Comparison of ENCODE assay signal across 1 cellular context in the genomic region with DNA sequence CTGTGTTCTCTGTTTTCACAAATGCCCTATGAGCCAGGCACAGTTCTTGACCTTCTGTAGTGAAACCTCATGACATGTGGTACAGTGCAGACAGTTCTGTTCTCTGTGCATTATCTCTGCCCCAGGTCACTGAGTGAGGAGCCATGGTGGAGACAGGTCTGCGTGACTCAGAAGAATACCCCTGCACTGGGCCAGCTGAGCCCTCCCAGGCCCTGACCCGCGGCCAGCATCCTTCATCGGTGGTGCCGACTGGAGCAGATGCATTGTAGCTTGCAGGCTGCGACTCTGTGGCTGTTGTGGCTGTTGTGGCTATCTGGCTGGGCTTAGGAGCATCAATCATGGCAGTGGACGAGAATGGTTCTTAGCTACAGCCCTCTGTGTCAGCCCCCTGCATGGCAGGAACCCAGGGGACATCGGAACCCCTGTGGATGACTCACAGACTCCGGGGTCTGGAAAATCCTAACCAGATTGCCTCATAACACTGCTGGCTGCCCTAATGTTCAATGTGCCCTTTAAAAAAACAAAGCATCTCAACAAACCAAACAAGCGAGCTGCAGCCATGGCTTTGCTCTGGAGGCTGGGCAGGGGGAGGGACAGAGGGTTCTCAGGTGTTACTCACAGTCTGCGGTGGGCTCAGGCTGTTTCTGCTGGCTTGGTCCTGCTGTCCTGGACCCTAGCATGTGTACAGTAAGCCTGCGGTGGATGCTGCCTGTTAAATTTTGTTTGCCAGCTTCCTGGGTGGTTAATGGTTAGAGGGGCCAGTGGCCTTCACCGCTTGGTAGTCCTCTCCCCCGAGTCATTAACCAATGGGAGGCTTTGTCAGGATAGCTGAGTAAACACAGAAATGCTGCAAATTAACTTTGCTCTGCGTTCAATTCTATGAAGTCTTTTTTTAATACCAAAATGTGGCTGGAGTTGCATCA.
TF ChIP-seq lines count a peak whose summit lies in the region.

Gene SERPINA6 (minus strand): TSS at position 689 of the 923 bp plus-strand sequence. CDS start 8,688 bp downstream, outside the sequence.

TF ChIP-seq in HepG2, 621 proteins besides CTCF, POLR2A, EP300 and RAD21 (continued from another document and continues in another):
- TF ChIP-seq, protein P1, sequence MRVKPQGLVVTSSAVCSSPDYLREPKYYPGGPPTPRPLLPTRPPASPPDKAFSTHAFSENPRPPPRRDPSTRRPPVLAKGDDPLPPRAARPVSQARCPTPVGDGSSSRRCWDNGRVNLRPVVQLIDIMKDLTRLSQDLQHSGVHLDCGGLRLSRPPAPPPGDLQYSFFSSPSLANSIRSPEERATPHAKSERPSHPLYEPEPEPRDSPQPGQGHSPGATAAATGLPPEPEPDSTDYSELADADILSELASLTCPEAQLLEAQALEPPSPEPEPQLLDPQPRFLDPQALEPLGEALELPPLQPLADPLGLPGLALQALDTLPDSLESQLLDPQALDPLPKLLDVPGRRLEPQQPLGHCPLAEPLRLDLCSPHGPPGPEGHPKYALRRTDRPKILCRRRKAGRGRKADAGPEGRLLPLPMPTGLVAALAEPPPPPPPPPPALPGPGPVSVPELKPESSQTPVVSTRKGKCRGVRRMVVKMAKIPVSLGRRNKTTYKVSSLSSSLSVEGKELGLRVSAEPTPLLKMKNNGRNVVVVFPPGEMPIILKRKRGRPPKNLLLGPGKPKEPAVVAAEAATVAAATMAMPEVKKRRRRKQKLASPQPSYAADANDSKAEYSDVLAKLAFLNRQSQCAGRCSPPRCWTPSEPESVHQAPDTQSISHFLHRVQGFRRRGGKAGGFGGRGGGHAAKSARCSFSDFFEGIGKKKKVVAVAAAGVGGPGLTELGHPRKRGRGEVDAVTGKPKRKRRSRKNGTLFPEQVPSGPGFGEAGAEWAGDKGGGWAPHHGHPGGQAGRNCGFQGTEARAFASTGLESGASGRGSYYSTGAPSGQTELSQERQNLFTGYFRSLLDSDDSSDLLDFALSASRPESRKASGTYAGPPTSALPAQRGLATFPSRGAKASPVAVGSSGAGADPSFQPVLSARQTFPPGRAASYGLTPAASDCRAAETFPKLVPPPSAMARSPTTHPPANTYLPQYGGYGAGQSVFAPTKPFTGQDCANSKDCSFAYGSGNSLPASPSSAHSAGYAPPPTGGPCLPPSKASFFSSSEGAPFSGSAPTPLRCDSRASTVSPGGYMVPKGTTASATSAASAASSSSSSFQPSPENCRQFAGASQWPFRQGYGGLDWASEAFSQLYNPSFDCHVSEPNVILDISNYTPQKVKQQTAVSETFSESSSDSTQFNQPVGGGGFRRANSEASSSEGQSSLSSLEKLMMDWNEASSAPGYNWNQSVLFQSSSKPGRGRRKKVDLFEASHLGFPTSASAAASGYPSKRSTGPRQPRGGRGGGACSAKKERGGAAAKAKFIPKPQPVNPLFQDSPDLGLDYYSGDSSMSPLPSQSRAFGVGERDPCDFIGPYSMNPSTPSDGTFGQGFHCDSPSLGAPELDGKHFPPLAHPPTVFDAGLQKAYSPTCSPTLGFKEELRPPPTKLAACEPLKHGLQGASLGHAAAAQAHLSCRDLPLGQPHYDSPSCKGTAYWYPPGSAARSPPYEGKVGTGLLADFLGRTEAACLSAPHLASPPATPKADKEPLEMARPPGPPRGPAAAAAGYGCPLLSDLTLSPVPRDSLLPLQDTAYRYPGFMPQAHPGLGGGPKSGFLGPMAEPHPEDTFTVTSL (CRISPR knock-in tag; IDR thresholded peaks at IDR 0.05; ENCODE audit: borderline replicate concordance): no peak
- TF ChIP-seq ZC3H4 (CRISPR knock-in tag; IDR thresholded peaks at IDR 0.05; ENCODE audit: borderline replicate concordance): no peak
- TF ChIP-seq, protein P2, sequence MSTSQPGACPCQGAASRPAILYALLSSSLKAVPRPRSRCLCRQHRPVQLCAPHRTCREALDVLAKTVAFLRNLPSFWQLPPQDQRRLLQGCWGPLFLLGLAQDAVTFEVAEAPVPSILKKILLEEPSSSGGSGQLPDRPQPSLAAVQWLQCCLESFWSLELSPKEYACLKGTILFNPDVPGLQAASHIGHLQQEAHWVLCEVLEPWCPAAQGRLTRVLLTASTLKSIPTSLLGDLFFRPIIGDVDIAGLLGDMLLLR (CRISPR knock-in tag; IDR thresholded peaks at IDR 0.05): no peak; the same call in 1 of the 2 replicates
- TF ChIP-seq, protein P3, sequence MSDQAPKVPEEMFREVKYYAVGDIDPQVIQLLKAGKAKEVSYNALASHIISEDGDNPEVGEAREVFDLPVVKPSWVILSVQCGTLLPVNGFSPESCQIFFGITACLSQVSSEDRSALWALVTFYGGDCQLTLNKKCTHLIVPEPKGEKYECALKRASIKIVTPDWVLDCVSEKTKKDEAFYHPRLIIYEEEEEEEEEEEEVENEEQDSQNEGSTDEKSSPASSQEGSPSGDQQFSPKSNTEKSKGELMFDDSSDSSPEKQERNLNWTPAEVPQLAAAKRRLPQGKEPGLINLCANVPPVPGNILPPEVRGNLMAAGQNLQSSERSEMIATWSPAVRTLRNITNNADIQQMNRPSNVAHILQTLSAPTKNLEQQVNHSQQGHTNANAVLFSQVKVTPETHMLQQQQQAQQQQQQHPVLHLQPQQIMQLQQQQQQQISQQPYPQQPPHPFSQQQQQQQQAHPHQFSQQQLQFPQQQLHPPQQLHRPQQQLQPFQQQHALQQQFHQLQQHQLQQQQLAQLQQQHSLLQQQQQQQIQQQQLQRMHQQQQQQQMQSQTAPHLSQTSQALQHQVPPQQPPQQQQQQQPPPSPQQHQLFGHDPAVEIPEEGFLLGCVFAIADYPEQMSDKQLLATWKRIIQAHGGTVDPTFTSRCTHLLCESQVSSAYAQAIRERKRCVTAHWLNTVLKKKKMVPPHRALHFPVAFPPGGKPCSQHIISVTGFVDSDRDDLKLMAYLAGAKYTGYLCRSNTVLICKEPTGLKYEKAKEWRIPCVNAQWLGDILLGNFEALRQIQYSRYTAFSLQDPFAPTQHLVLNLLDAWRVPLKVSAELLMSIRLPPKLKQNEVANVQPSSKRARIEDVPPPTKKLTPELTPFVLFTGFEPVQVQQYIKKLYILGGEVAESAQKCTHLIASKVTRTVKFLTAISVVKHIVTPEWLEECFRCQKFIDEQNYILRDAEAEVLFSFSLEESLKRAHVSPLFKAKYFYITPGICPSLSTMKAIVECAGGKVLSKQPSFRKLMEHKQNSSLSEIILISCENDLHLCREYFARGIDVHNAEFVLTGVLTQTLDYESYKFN (CRISPR knock-in tag; conservative IDR thresholded peaks at IDR 0.05): peak; percentile 79
- no peak for TF ChIP-seq ZNF615 (CRISPR knock-in tag; IDR thresholded peaks at IDR 0.05; ENCODE audit: borderline replicate concordance)
- TF ChIP-seq ZNF883 (CRISPR knock-in tag; IDR thresholded peaks at IDR 0.05; ENCODE audit: not compliant biosample characterization): no peak
- TF ChIP-seq ZNF282 (IDR thresholded peaks at IDR 0.05; ENCODE audit: partially characterized antibody): no peak
- TF ChIP-seq MAFF (IDR thresholded peaks at IDR 0.05; ENCODE audit: low read depth, low read length): no peak
- TF ChIP-seq ZNF24 (IDR thresholded peaks at IDR 0.05): no peak
- no peak for TF ChIP-seq ATF7 (IDR thresholded peaks at IDR 0.05)
- no peak for TF ChIP-seq ATF7 (CRISPR knock-in tag; IDR thresholded peaks at IDR 0.05)
- no peak for TF ChIP-seq NAIF1 (CRISPR knock-in tag; IDR thresholded peaks at IDR 0.05; ENCODE audit: borderline replicate concordance)
- no peak for TF ChIP-seq SRSF4 (IDR thresholded peaks at IDR 0.05; ENCODE audit: low read depth, low read length, poor library complexity, severe bottlenecking)
- TF ChIP-seq PPARG (CRISPR knock-in tag; conservative IDR thresholded peaks at IDR 0.05): peak; percentile 96
- peak; percentile 77; the same call in 1 of the 2 replicates for TF ChIP-seq TBX2 (CRISPR knock-in tag; IDR thresholded peaks at IDR 0.05; ENCODE audit: borderline replicate concordance)
- TF ChIP-seq ZGPAT (CRISPR knock-in tag; IDR thresholded peaks at IDR 0.05): peak; percentile 76
- TF ChIP-seq TIGD3 (CRISPR knock-in tag; IDR thresholded peaks at IDR 0.05; ENCODE audit: borderline replicate concordance): peak; percentile 70; the same call in 1 of the 2 replicates
- TF ChIP-seq MEF2D (CRISPR knock-in tag; IDR thresholded peaks at IDR 0.05): no peak; the same call in none of the 2 replicates
- no peak for TF ChIP-seq ZNF772 (CRISPR knock-in tag; IDR thresholded peaks at IDR 0.05)
- no peak; the same call in 1 of the 2 replicates for TF ChIP-seq MXD3 (CRISPR knock-in tag; IDR thresholded peaks at IDR 0.05)
- TF ChIP-seq ZNF562 (CRISPR knock-in tag; IDR thresholded peaks at IDR 0.05; ENCODE audit: borderline replicate concordance): no peak
- no peak for TF ChIP-seq ZNF550 (CRISPR knock-in tag; IDR thresholded peaks at IDR 0.05; ENCODE audit: borderline replicate concordance)
- TF ChIP-seq JUN (CRISPR knock-in tag; IDR thresholded peaks at IDR 0.05): no peak
- no peak for TF ChIP-seq SAFB2 (CRISPR knock-in tag; IDR thresholded peaks at IDR 0.05; ENCODE audit: borderline replicate concordance, low read depth)
- TF ChIP-seq SOX6 (IDR thresholded peaks at IDR 0.05): no peak
- TF ChIP-seq SOX6 (CRISPR knock-in tag; IDR thresholded peaks at IDR 0.05): peak; percentile 81
- 0 out of 2 replicates have a peak, but pooled peaks have one; percentile 8 for TF ChIP-seq FOXA1 (IDR thresholded peaks at IDR 0.05)
- peak; percentile 95 for TF ChIP-seq FOXA1 (CRISPR knock-in tag; IDR thresholded peaks at IDR 0.05)
- TF ChIP-seq TOPORS (CRISPR knock-in tag; IDR thresholded peaks at IDR 0.05): 0 out of 2 replicates have a peak, but pooled peaks have one; percentile 47
- TF ChIP-seq HOXA7 (CRISPR knock-in tag; IDR thresholded peaks at IDR 0.05): no peak
- TF ChIP-seq KLF13 (CRISPR knock-in tag; IDR thresholded peaks at IDR 0.05): no peak
- TF ChIP-seq MLX (CRISPR knock-in tag; IDR thresholded peaks at IDR 0.05): no peak
- TF ChIP-seq PRMT3 (CRISPR knock-in tag; IDR thresholded peaks at IDR 0.05; ENCODE audit: borderline replicate concordance, low read depth): no peak
- peak; percentile 60; the same call in 1 of the 2 replicates for TF ChIP-seq PHF8 (CRISPR knock-in tag; IDR thresholded peaks at IDR 0.05)
- TF ChIP-seq ZNF773 (CRISPR knock-in tag; IDR thresholded peaks at IDR 0.05; ENCODE audit: borderline replicate concordance): 0 out of 2 replicates have a peak, but pooled peaks have one; percentile 23
- TF ChIP-seq KDM2A (CRISPR knock-in tag; IDR thresholded peaks at IDR 0.05; ENCODE audit: borderline replicate concordance, low read depth): peak; percentile 26; the same call in 1 of the 2 replicates
- no peak for TF ChIP-seq ZKSCAN5 (CRISPR knock-in tag; IDR thresholded peaks at IDR 0.05)
- no peak for TF ChIP-seq ZNF572 (CRISPR knock-in tag; IDR thresholded peaks at IDR 0.05)
- TF ChIP-seq AGO1 (IDR thresholded peaks at IDR 0.05; ENCODE audit: low read depth, low read length, poor library complexity, severe bottlenecking): no peak
- no peak for TF ChIP-seq TFDP1 (CRISPR knock-in tag; IDR thresholded peaks at IDR 0.05; ENCODE audit: borderline replicate concordance)
- no peak for TF ChIP-seq IKZF4 (CRISPR knock-in tag; IDR thresholded peaks at IDR 0.05; ENCODE audit: borderline replicate concordance, low read depth, not compliant biosample characterization)
- TF ChIP-seq, protein P4, sequence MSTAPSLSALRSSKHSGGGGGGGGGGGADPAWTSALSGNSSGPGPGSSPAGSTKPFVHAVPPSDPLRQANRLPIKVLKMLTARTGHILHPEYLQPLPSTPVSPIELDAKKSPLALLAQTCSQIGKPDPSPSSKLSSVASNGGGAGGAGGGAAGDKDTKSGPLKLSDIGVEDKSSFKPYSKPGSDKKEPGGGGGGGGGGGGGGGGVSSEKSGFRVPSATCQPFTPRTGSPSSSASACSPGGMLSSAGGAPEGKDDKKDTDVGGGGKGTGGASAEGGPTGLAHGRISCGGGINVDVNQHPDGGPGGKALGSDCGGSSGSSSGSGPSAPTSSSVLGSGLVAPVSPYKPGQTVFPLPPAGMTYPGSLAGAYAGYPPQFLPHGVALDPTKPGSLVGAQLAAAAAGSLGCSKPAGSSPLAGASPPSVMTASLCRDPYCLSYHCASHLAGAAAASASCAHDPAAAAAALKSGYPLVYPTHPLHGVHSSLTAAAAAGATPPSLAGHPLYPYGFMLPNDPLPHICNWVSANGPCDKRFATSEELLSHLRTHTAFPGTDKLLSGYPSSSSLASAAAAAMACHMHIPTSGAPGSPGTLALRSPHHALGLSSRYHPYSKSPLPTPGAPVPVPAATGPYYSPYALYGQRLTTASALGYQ (CRISPR knock-in tag; IDR thresholded peaks at IDR 0.05): no peak
- no peak for TF ChIP-seq ZNF816 (CRISPR knock-in tag; IDR thresholded peaks at IDR 0.05; ENCODE audit: borderline replicate concordance)
- TF ChIP-seq ZC3H13 (CRISPR knock-in tag; IDR thresholded peaks at IDR 0.05): no peak
